8 cellular contexts compared by ENCODE assay signal in the genomic region with DNA sequence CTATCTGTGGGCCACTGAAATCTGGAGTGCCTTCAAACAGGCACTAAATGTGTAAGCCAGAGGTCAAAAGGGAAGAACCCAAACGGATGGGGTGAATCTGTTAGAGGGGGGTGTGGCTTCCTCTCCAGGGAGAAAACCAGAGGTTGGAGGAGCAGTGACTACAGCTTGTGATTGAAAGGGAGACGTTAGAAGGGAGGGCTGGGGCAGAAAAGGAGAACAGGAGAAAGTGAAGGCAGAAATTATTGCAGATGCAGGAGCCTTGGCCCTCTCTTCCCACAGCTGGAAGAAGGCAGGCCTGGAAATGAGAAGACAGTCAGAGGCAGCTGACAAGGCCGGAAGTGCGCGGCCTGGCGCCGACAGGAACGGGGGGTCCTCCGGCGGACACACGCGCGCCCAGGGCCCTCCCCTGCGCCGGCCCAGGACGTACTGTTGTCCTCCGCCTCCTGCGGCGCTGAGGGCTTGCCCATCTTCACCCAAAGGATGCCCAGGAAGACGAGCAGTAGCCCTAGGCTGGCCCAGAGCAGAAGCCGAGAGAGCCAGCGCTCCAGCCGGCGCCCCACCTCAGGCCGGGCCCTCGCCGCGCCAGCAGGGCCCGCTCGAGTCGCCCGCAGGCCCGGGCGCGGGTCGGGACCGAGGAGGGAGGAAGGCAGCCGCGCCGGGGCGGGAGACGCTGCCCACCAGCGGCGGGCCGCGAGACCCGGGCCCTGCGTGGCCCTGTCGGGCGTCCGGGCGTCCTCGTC. TPM values are rescaled to one million over a fixed set of nuclear protein-coding genes. Genes with fewer than 3 reads are reported as not detected.
DNase-seq lines count a peak whose midpoint lies in the region; ATAC-seq and TF ChIP-seq lines count a peak whose summit lies in the region.

No MANE protein-coding gene starts in this region.

- no peak for TF ChIP-seq CTCF in fibroblast of pulmonary artery (IDR thresholded peaks at IDR 0.05; ENCODE audit: low read length, missing control alignments)
- TF ChIP-seq CTCF in nephron (IDR thresholded peaks at IDR 0.05; ENCODE audit: unreplicated experiment in 3 of 3) = no peak

- H3K27me3 Mint-ChIP-seq in nephron (ENCODE audit: low read depth) = peaks cover 6% of the 10 kb centered on the region

- peaks cover 0 to 2% (median 2%) of the 10 kb centered on the region in 5 donors for H3K27me3 ChIP-seq in subcutaneous abdominal adipose tissue (ENCODE audit: control insufficient read depth in 5 of 5, insufficient read depth in 4 of 5, low read length in 5 of 5)

- peaks cover 0 to 21% (median 15%) of the 10 kb centered on the region in 5 donors for H3K36me3 ChIP-seq in subcutaneous abdominal adipose tissue (ENCODE audit: control insufficient read depth in 5 of 5, insufficient read depth in 5 of 5, low read length in 5 of 5)

- H3K4me1 Mint-ChIP-seq in nephron = peaks cover 78% of the 10 kb centered on the region

- H3K27ac Mint-ChIP-seq in nephron = peak overlapping the region; percentile 96 to 98 (median 97)

- peak overlapping the region; percentile 74 to 100 (median 84) for H3K9ac ChIP-seq in subcutaneous abdominal adipose tissue (ENCODE audit: low read length in 5 of 5)

- no peaks in the 10 kb centered on the region for H3K9me3 ChIP-seq in subcutaneous abdominal adipose tissue (ENCODE audit: control insufficient read depth in 5 of 5, low read length in 5 of 5)

- H3K4me3 ChIP-seq in fibroblast of pulmonary artery (replicated peaks; ENCODE audit: low read depth, low read length) (peak overlapping the region; percentile 66), subcutaneous abdominal adipose tissue (ENCODE audit: low read depth in 1 of 5, low read length in 5 of 5) (peak overlapping the region; percentile 62 to 84 (median 80))

- DNase-seq in C1 segment of cervical spinal cord (lab: John Stamatoyannopoulos, UW) = peak in 13 of 14 donors; percentile 12 to 86 (median 57)
- peak; percentile 86 for DNase-seq in RPMI7951 (ENCODE audit: low read depth)
- DNase-seq in activated effector memory CD4-positive, alpha-beta T cell treated with Interleukin-2 at 50 U/mL for 16 hours = peak; percentile 49
- peak; percentile 84 for DNase-seq in fibroblast of pulmonary artery (ENCODE audit: low read depth)

- peaks cover 27% of the 10 kb centered on the region for H3K36me3 Mint-ChIP-seq in nephron (ENCODE audit: low read depth)

- H3K27ac ChIP-seq in subcutaneous abdominal adipose tissue (ENCODE audit: low read depth, low read length) = peak overlapping the region; percentile 93

- no peaks in the 10 kb centered on the region for H3K9me3 Mint-ChIP-seq in nephron

- peak; percentile 47 for ATAC-seq in GM19035 (IDR thresholded peaks at IDR 0.05; ENCODE audit: unreplicated experiment)
- peak; percentile 33 for ATAC-seq in HG03196 (IDR thresholded peaks at IDR 0.05; ENCODE audit: unreplicated experiment)

- H3K4me3 Mint-ChIP-seq in nephron = peak overlapping the region; percentile 95 to 96 (median 96)

- peaks cover 15 to 49% (median 43%) of the 10 kb centered on the region in 5 donors for H3K4me1 ChIP-seq in subcutaneous abdominal adipose tissue (ENCODE audit: control insufficient read depth in 5 of 5, insufficient read depth in 5 of 5, low read length in 5 of 5)

RNA-seq across cellular contexts. Expression of a gene that starts 0.8 kb away (rescaled TPM):
- total RNA-seq in RPMI7951 (2014; rRNA removed; shearing (Covaris generic)) = 34.1 and 46.9 TPM in 2 replicates

RNA-seq across cellular contexts. Expression of a gene that starts 15.7 kb away (rescaled TPM):
- total RNA-seq in RPMI7951 (2014; rRNA removed; shearing (Covaris generic)) = not detected in 2 replicates

RNA-seq across cellular contexts. Expression of a gene that starts 41.4 kb away (rescaled TPM):
- total RNA-seq in RPMI7951 (2014; rRNA removed; shearing (Covaris generic)) = 0.36 and 1.1 TPM in 2 replicates

Comparison
In these comparisons a context has a peak if more than half of its experiments do, and no peak if none do; other contexts are left out.
1. Peak in every context shown above with its lines: DNase-seq, ATAC-seq, H3K4me3 ChIP-seq and H3K27ac ChIP-seq.